In genomic region chr4:67549123-67549522, GRCh38 we compare ENCODE assay signal across 1 cellular context.
TF ChIP-seq lines count a peak whose summit lies in the region.

No MANE protein-coding gene starts in this region.

TF ChIP-seq in GM12878, 131 proteins besides CTCF, POLR2A, EP300 and RAD21 (continued from another document):
- TF ChIP-seq BCL3 (IDR thresholded peaks at IDR 0.05; ENCODE audit: borderline replicate concordance, insufficient read depth, low read depth, low read length, poor library complexity, severe bottlenecking) = no peak
- TF ChIP-seq ZNF24 (IDR thresholded peaks at IDR 0.05) = 0 out of 2 replicates have a peak, but pooled peaks have one; percentile 7
- TF ChIP-seq SMC3 (IDR thresholded peaks at IDR 0.05; ENCODE audit: borderline replicate concordance, low read length) = peak; percentile 60; the same call in 1 of the 2 replicates
